19 cellular contexts compared by ENCODE assay signal in the genomic region with DNA sequence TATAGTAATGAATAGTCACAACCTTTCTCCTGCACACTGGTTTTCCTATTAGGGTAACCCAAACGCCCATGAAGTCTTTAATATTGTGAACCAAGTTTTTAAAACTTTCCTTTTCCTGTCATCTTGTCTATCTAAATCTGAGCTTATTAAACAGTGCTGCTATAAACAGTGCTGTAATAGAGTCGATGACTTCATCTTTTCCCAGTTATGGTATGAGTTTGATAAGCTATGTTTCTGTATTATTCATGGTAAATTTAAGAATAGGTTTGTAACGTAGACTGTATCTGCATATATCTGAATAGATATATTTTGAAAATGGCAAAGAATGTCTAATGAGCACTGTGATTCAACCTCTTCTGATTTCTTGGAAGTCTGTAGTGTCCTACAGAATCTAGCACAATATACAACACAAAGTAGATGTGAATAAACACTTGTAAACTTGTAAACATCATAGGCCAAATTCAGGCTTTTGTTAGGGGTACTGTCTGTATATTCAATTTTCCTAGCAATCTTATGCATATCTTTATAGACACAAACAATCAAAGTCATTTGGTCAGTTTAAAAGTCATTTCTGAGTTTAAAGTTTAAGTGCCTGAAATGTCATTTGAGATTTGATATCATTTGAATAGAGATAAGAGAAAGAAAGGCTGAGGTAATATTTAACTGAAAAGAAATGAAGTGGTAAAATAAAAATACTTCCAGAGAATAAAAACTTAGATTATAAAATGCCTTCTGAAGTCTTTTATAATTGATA.
"Had no signal": no experiment of that assay in that cellular context is flagged by ENCODE, and none has a peak within 500 bp of the region (broad histone marks: within the 10 kb centered on the region; RNA-seq: fewer than 3 reads in every experiment).

No MANE protein-coding gene starts in this region.

- H3K4me1 ChIP-seq: prostate gland, uterus had no signal

- H3K4me3 ChIP-seq: adrenal gland, ascending aorta, esophagus muscularis mucosa, prostate gland, tibial nerve, uterus had no signal

- H3K27ac ChIP-seq: adrenal gland, ascending aorta, esophagus muscularis mucosa, prostate gland, tibial nerve, uterus had no signal

- H3K4me3 Mint-ChIP-seq: activated CD4-positive, alpha-beta T cell treated with anti-CD3 and anti-CD28 coated beads, Interleukin-2, amount 10 ng/mL, durations not matched to agents 7 days and 5 days; activated CD8-positive, alpha-beta T cell treated with anti-CD3 and anti-CD28 coated beads, Interleukin-2, amount 10 ng/mL, durations not matched to agents 7 days and 5 days; activated naive CD8-positive, alpha-beta T cell; memory B cell; naive thymus-derived CD4-positive, alpha-beta T cell; neural crest cell; stimulated activated naive CD8-positive, alpha-beta T cell treated with anti-CD3 and anti-CD28 coated beads, Interleukin-15, Interleukin-2, amounts not matched to agents 100 ng/mL and 50 ng/mL, for 24 hours had no signal

- H3K27me3 ChIP-seq: adrenal gland, ascending aorta, esophagus muscularis mucosa, tibial nerve, uterus had no signal

- H3K27ac Mint-ChIP-seq: activated CD4-positive, alpha-beta T cell treated with anti-CD3 and anti-CD28 coated beads, Interleukin-2, amount 10 ng/mL, durations not matched to agents 7 days and 5 days; activated CD8-positive, alpha-beta T cell treated with anti-CD3 and anti-CD28 coated beads, Interleukin-2, amount 10 ng/mL, durations not matched to agents 7 days and 5 days; activated naive CD8-positive, alpha-beta T cell; memory B cell; naive thymus-derived CD4-positive, alpha-beta T cell; stimulated activated naive CD8-positive, alpha-beta T cell treated with anti-CD3 and anti-CD28 coated beads, Interleukin-15, Interleukin-2, amounts not matched to agents 100 ng/mL and 50 ng/mL, for 24 hours had no signal

- DNase-seq: activated CD4-positive, alpha-beta T cell treated with anti-CD3 and anti-CD28 coated beads, Interleukin-2, amount 10 ng/mL, durations not matched to agents 7 days and 5 days; activated CD8-positive, alpha-beta T cell treated with anti-CD3 and anti-CD28 coated beads, Interleukin-2, amount 10 ng/mL, durations not matched to agents 7 days and 5 days; adrenal gland; central memory CD4-positive, alpha-beta T cell; glutamatergic neuron; hippocampal formation; left cardiac atrium; naive thymus-derived CD4-positive, alpha-beta T cell; stimulated activated CD4-positive, alpha-beta T cell treated with anti-CD3 and anti-CD28 coated beads, Interleukin-12 subunit alpha, Interleukin-12 subunit beta, amount 100 ng/mL, for 4 hours; stimulated activated CD4-positive, alpha-beta T cell treated with anti-CD3 and anti-CD28 coated beads, Interleukin-4, amount 100 ng/mL, for 4 hours; uterus had no signal

- H3K4me1 Mint-ChIP-seq: activated CD4-positive, alpha-beta T cell treated with anti-CD3 and anti-CD28 coated beads, Interleukin-2, amount 10 ng/mL, durations not matched to agents 7 days and 5 days; memory B cell; naive thymus-derived CD4-positive, alpha-beta T cell; neural crest cell had no signal

- H3K9me3 ChIP-seq: adrenal gland, ascending aorta, esophagus muscularis mucosa, prostate gland, tibial nerve, uterus had no signal

- H3K27me3 Mint-ChIP-seq: activated CD4-positive, alpha-beta T cell treated with anti-CD3 and anti-CD28 coated beads, Interleukin-2, amount 10 ng/mL, durations not matched to agents 7 days and 5 days; activated naive CD8-positive, alpha-beta T cell; memory B cell; naive thymus-derived CD4-positive, alpha-beta T cell; stimulated activated naive CD8-positive, alpha-beta T cell treated with anti-CD3 and anti-CD28 coated beads, Interleukin-15, Interleukin-2, amounts not matched to agents 100 ng/mL and 50 ng/mL, for 24 hours had no signal

- ATAC-seq: activated CD8-positive, alpha-beta T cell treated with anti-CD3 and anti-CD28 coated beads, Interleukin-2, amount 10 ng/mL, durations not matched to agents 7 days and 5 days; left cardiac atrium; naive thymus-derived CD4-positive, alpha-beta T cell had no signal

- H3K36me3 Mint-ChIP-seq: memory B cell; naive thymus-derived CD4-positive, alpha-beta T cell had no signal

- H3K36me3 ChIP-seq: adrenal gland, ascending aorta, esophagus muscularis mucosa, prostate gland, tibial nerve, uterus had no signal

- H3K9me3 Mint-ChIP-seq: activated CD4-positive, alpha-beta T cell treated with anti-CD3 and anti-CD28 coated beads, Interleukin-2, amount 10 ng/mL, durations not matched to agents 7 days and 5 days; memory B cell; naive thymus-derived CD4-positive, alpha-beta T cell; stimulated activated naive CD8-positive, alpha-beta T cell treated with anti-CD3 and anti-CD28 coated beads, Interleukin-15, Interleukin-2, amounts not matched to agents 100 ng/mL and 50 ng/mL, for 24 hours had no signal
